In genomic region chr14:88792572-88793258, GRCh38 we compare ENCODE assay signal across 8 cellular contexts. TPM values are rescaled to one million over a fixed set of nuclear protein-coding genes. Genes with fewer than 3 reads are reported as not detected.
DNase-seq lines count a peak whose midpoint lies in the region; ATAC-seq and TF ChIP-seq lines count a peak whose summit lies in the region.

EML5 (minus strand) TSS chr14:88792953; CDS start chr14:88792503, 450 bp downstream.

- no peak for TF ChIP-seq EP300 in ovary (IDR thresholded peaks at IDR 0.05)

- H3K9ac ChIP-seq in SK-N-MC (ENCODE audit: insufficient read length), result peak within 1 kb of the TSS; percentile 37

- ATAC-seq in activated naive CD4-positive, alpha-beta T cell treated with anti-CD3 and anti-CD28 coated beads, Interleukin-2, amount 50 U/mL, for 72 hours, result peak; percentile 86 to 87
- ATAC-seq in thoracic aorta (ENCODE audit: insufficient number of reproducible peaks, low FRiP score, low read depth), result peak; percentile 75

- H3K9me3 ChIP-seq in SK-N-MC (ENCODE audit: low read depth, low read length), result no peaks in the 10 kb centered on the region
- H3K9me3 ChIP-seq in ovary, result no peaks in the 10 kb centered on the region
- no peaks in the 10 kb centered on the region for H3K9me3 ChIP-seq in thoracic aorta

- no peak within 1 kb of the TSS for H3K27ac ChIP-seq in SK-N-MC
- peak within 1 kb of the TSS; percentile 88 to 93 for H3K27ac ChIP-seq in ovary
- peak within 1 kb of the TSS in 1 of 2 donors; percentile 50 for H3K27ac ChIP-seq in thoracic aorta

- H3K36me3 Mint-ChIP-seq in activated naive CD4-positive, alpha-beta T cell treated with anti-CD3 and anti-CD28 coated beads, Interleukin-2, amount 50 U/mL, for 72 hours, result no peaks in the 10 kb centered on the region

- TF ChIP-seq POLR2A in ovary (IDR thresholded peaks at IDR 0.05), result peak; percentile 23

- H3K36me3 ChIP-seq in SK-N-MC (ENCODE audit: insufficient read depth, low read length) (no peaks in the 10 kb centered on the region), ovary (no peaks in the 10 kb centered on the region), thoracic aorta (no peaks in the 10 kb centered on the region)

- no peaks in the 10 kb centered on the region for H3K9me3 Mint-ChIP-seq in activated naive CD4-positive, alpha-beta T cell treated with anti-CD3 and anti-CD28 coated beads, Interleukin-2, amount 50 U/mL, for 72 hours

- peak in 2 of 3 donors; percentile 59 to 65 for TF ChIP-seq CTCF in ovary (IDR thresholded peaks at IDR 0.05)
- no peak for TF ChIP-seq CTCF in thoracic aorta (IDR thresholded peaks at IDR 0.05)

- intact Hi-C loops in head of caudate nucleus (cut with DNase I), result no loop called here
- intact Hi-C loops in ovary (cut with DNase I), result loop anchor here in 1 of 4 donors (2.0 kb wide), 1 partner anchor 234 kb away; no protein-coding TSS in a partner anchor

- H3K27me3 ChIP-seq in ovary, result no peaks in the 10 kb centered on the region
- no peaks in the 10 kb centered on the region for H3K27me3 ChIP-seq in thoracic aorta (replicated peaks; ENCODE audit: insufficient read depth)

- peaks cover 3% of the 10 kb centered on the region for H3K4me1 ChIP-seq in ovary (ENCODE audit: insufficient read depth)
- H3K4me1 ChIP-seq in thoracic aorta (ENCODE audit: control insufficient read depth in 1 of 2, low read depth in 2 of 2), result peaks cover 10 to 14% of the 10 kb centered on the region in 2 donors

- H3K4me3 ChIP-seq in SK-N-MC (peak within 1 kb of the TSS; percentile 81), ovary (peak within 1 kb of the TSS; percentile 72), thoracic aorta (peak within 1 kb of the TSS; percentile 91)

- peak; percentile 8 for DNase-seq in GDM1 (lab: John Stamatoyannopoulos, UW)
- peak; percentile 56 for DNase-seq in HCEC 1CT
- peak; percentile 71 for DNase-seq in M059J (ENCODE audit: low read depth)
- no peak for DNase-seq in SK-N-MC (ENCODE audit: low read depth, low spot score)
- peak; percentile 82 to 83 for DNase-seq in activated naive CD4-positive, alpha-beta T cell treated with anti-CD3 and anti-CD28 coated beads, Interleukin-2, amount 50 U/mL, for 72 hours (ENCODE audit: low spot score in 2 of 2)
- peak; percentile 52 to 93 (median 87) for DNase-seq in head of caudate nucleus
- DNase-seq in ovary, result peak; percentile 90 to 96 (median 94)
- DNase-seq in thoracic aorta (ENCODE audit: low spot score), result peak; percentile 25

- H3K27ac Mint-ChIP-seq in activated naive CD4-positive, alpha-beta T cell treated with anti-CD3 and anti-CD28 coated beads, Interleukin-2, amount 50 U/mL, for 72 hours, result peak within 1 kb of the TSS; percentile 66 to 98

- 0 to 1% (median 0%) methylated on average over 38 to 92 of the region's 92 CpGs for whole genome bisulfite sequencing in ovary, 3 donors

RNA-seq across cellular contexts. Expression of gene EML5, which starts in this region (rescaled TPM):
- 0.64 and 0.96 TPM in 2 replicates for total RNA-seq in M059J (2014; rRNA removed; shearing (Covaris generic))
- total RNA-seq in activated naive CD4-positive, alpha-beta T cell treated with anti-CD3 and anti-CD28 coated beads, Interleukin-2, amount 50 U/mL, for 72 hours, result 1 to 10 TPM; 1.1 to 2.9 TPM
- total RNA-seq in ovary (10 to 100 TPM in 6 of 7 donors, 1 to 10 TPM in 1; 8.5 to 86.5 (median 37.0) TPM), thoracic aorta (under 1 TPM; 0.41 to 0.71 TPM)
- 10 to 100 TPM in 1 of 2 donors, 1 to 10 TPM in 1; 5.7 to 15.8 TPM for polyA plus RNA-seq in ovary

Comparison
In these comparisons a context has a peak if more than half of its experiments do, and no peak if none do; other contexts are left out.
1. Peak in DNase-seq in M059J; RNA of the gene not detected or under 1 TPM.
2. Peak in DNase-seq, ATAC-seq and H3K4me3 ChIP-seq in thoracic aorta; RNA of the gene not detected or under 1 TPM.